Comparison of ENCODE assay signal across 15 cellular contexts in genomic region chr4:74948279-74948678, GRCh38. TPM values are rescaled to one million over a fixed set of nuclear protein-coding genes. Genes with fewer than 3 reads are reported as not detected.
DNase-seq lines count a peak whose midpoint lies in the region; ATAC-seq and TF ChIP-seq lines count a peak whose summit lies in the region.
"Had no signal": no experiment of that assay in that cellular context is flagged by ENCODE, and none has a peak within 500 bp of the region (broad histone marks: within the 10 kb centered on the region; RNA-seq: fewer than 3 reads in every experiment).

No MANE protein-coding gene starts in this region.

- H3K27me3 ChIP-seq in left ventricle myocardium inferior (ENCODE audit: low read depth) (no peaks in the 10 kb centered on the region), heart left ventricle (no peaks in the 10 kb centered on the region), upper lobe of right lung (no peaks in the 10 kb centered on the region)

- ATAC-seq in heart left ventricle (no peak), left colon (peak; percentile 83), upper lobe of right lung (peak; percentile 78), HG03135 (IDR thresholded peaks at IDR 0.05; ENCODE audit: unreplicated experiment) (no peak)
- ATAC-seq: GM23338, K562, Panc1 had no signal

- H3K36me3 ChIP-seq in left ventricle myocardium inferior (no peaks in the 10 kb centered on the region), heart left ventricle (no peaks in the 10 kb centered on the region), upper lobe of right lung (no peaks in the 10 kb centered on the region)

- peaks cover 3% of the 10 kb centered on the region for H3K9me3 Mint-ChIP-seq in nephron

- peak overlapping the region; percentile 97 to 98 (median 98) for H3K27ac Mint-ChIP-seq in nephron
- H3K27ac Mint-ChIP-seq: B cell, GM23338 had no signal

- TF ChIP-seq CTCF in left ventricle myocardium inferior (IDR thresholded peaks at IDR 0.05; ENCODE audit: borderline replicate concordance), result no peak
- TF ChIP-seq CTCF in heart left ventricle (IDR thresholded peaks at IDR 0.05), result no peak
- TF ChIP-seq CTCF in nephron (IDR thresholded peaks at IDR 0.05; ENCODE audit: unreplicated experiment in 3 of 3), result no peak
- no peak for TF ChIP-seq CTCF in upper lobe of right lung (IDR thresholded peaks at IDR 0.05)

- H3K36me3 Mint-ChIP-seq in nephron (ENCODE audit: low read depth), result peaks cover 5% of the 10 kb centered on the region

- TF ChIP-seq POLR2A in heart left ventricle (IDR thresholded peaks at IDR 0.05), result no peak

- peak overlapping the region; percentile 32 for H3K27ac ChIP-seq in left ventricle myocardium inferior (replicated peaks)
- H3K27ac ChIP-seq in heart left ventricle, result peak overlapping the region in 2 of 12 donors; percentile 4 to 14
- H3K27ac ChIP-seq in upper lobe of right lung, result peak overlapping the region; percentile 52

- H3K4me1 ChIP-seq in left ventricle myocardium inferior, result peaks cover 58% of the 10 kb centered on the region
- H3K4me1 ChIP-seq in heart left ventricle, result peaks cover 0 to 36% (median 0%) of the 10 kb centered on the region in 12 donors
- H3K4me1 ChIP-seq in upper lobe of right lung, result no peaks in the 10 kb centered on the region

- H3K4me3 ChIP-seq in left ventricle myocardium inferior (no peak overlapping the region), heart left ventricle (no peak overlapping the region), upper lobe of right lung (no peak overlapping the region)
- H3K4me3 ChIP-seq: GM23338, K562 had no signal

- H3K4me3 Mint-ChIP-seq in nephron, result peak overlapping the region in 1 of 3 experiments; percentile 21
- H3K4me3 Mint-ChIP-seq: B cell, GM23338 had no signal

- peaks cover 21% of the 10 kb centered on the region for H3K4me1 Mint-ChIP-seq in nephron
- H3K4me1 Mint-ChIP-seq: GM23338 had no signal

- peaks cover 6% of the 10 kb centered on the region for H3K9me3 ChIP-seq in left ventricle myocardium inferior (replicated peaks)
- H3K9me3 ChIP-seq in heart left ventricle, result peaks cover 0 to 5% (median 0%) of the 10 kb centered on the region in 12 donors
- no peaks in the 10 kb centered on the region for H3K9me3 ChIP-seq in upper lobe of right lung

- intact Hi-C loops in left ventricle myocardium inferior (cut with micrococcal nuclease), result no loop called here
- intact Hi-C loops in heart left ventricle (cut with DNase I), result no loop called here
- intact Hi-C loops in left colon (cut with DNase I, micrococcal nuclease), result no loop called here
- intact Hi-C loops in upper lobe of right lung (cut with DNase I), result no loop called here

- H3K27me3 Mint-ChIP-seq in nephron (ENCODE audit: low read depth), result no peaks in the 10 kb centered on the region
- H3K27me3 Mint-ChIP-seq: B cell had no signal

- WGBS in heart left ventricle, 4 donors, result 51 to 65% (median 61%) methylated on average over 2 of the region's 2 CpGs

- DNase-seq in left ventricle myocardium inferior (no peak), heart left ventricle (no peak), left colon (peak; percentile 23 to 43), upper lobe of right lung (no peak), DMS79 (lab: John Stamatoyannopoulos, UW) (no peak)
- DNase-seq in activated CD4-positive, CD25-positive, alpha-beta regulatory T cell (lab: John Stamatoyannopoulos, UW), result no peak
- DNase-seq: 8988T, HCEC 1CT, NCI-H1105 had no signal

RNA-seq across cellular contexts. Expression of gene PARM1, which starts 15.4 kb away (rescaled TPM):
- total RNA-seq in left ventricle myocardium inferior (90.7 TPM), heart left ventricle (100 to 1,000 TPM in 5 of 9 donors, 10 to 100 TPM in 4; 40.1 to 144 (median 103) TPM), left colon (100 to 1,000 TPM; 266 to 282 TPM), upper lobe of right lung (78.0 TPM)
- polyA plus RNA-seq in heart left ventricle, result 10 to 100 TPM; 28.8 to 51.2 TPM
- polyA plus RNA-seq: K562 had no signal

Comparison
In these comparisons a context has a peak if more than half of its experiments do, and no peak if none do; other contexts are left out.
1. DNase-seq: peak in left colon (2 of 2); none in left ventricle myocardium inferior (single experiment), heart left ventricle (0 of 5), upper lobe of right lung (single experiment), activated CD4-positive, CD25-positive, alpha-beta regulatory T cell (0 of 4) and DMS79 (single experiment).
2. ATAC-seq: peak in left colon (single experiment) and upper lobe of right lung (single experiment); none in heart left ventricle (0 of 4) and HG03135 (single experiment).